In genomic region chr9:123928471-123929176, GRCh38 we compare ENCODE assay signal across 8 cellular contexts. TPM values are rescaled to one million over a fixed set of nuclear protein-coding genes. Genes with fewer than 3 reads are reported as not detected.
DNase-seq lines count a peak whose midpoint lies in the region; ATAC-seq and TF ChIP-seq lines count a peak whose summit lies in the region.

No MANE protein-coding gene starts in this region.

- H3K4me1 Mint-ChIP-seq in activated B cell treated with CpG ODN at 0.5 μM for 24 hours, result peaks cover 38% of the 10 kb centered on the region

- ATAC-seq in activated B cell treated with CpG ODN at 0.5 μM for 24 hours (ENCODE audit: low read depth), result no peak
- ATAC-seq in psoas muscle, result no peak
- ATAC-seq in HG02938 (IDR thresholded peaks at IDR 0.05; ENCODE audit: unreplicated experiment), result no peak

- DNase-seq in stimulated activated CD4-positive, alpha-beta T cell treated with anti-CD3 and anti-CD28 coated beads, Interleukin-2, amount 100 ng/mL, for 4 hours (ENCODE audit: low read depth), result peak; percentile 12
- DNase-seq in stimulated activated CD4-positive, alpha-beta T cell treated with anti-CD3 and anti-CD28 coated beads, Interleukin-4, amount 100 ng/mL, for 1 hour, result no peak
- no peak for DNase-seq in activated B cell treated with CpG ODN at 0.5 μM for 24 hours
- DNase-seq in foreskin fibroblast, result peak; percentile 47 to 79
- DNase-seq in psoas muscle, result no peak
- DNase-seq in NCI-H2107 treated with DMSO at 0.1 percent for 48 hours (lab: John Stamatoyannopoulos, UW; ENCODE audit: unreplicated experiment), result no peak
- DNase-seq in NCI-H69 (lab: John Stamatoyannopoulos, UW), result no peak

- no peak for TF ChIP-seq CTCF in activated B cell treated with CpG ODN at 0.5 μM for 24 hours (IDR thresholded peaks at IDR 0.05)
- TF ChIP-seq CTCF in foreskin fibroblast (IDR thresholded peaks at IDR 0.05; ENCODE audit: low read depth, low read length), result no peak
- no peak for TF ChIP-seq CTCF in psoas muscle (IDR thresholded peaks at IDR 0.05)

- H3K27me3 ChIP-seq in psoas muscle (ENCODE audit: insufficient read depth in 3 of 3, low read length in 2 of 3), result no peaks in the 10 kb centered on the region

- peaks cover 3% of the 10 kb centered on the region for H3K9me3 Mint-ChIP-seq in activated B cell treated with CpG ODN at 0.5 μM for 24 hours

- peaks cover 4% of the 10 kb centered on the region for H3K36me3 Mint-ChIP-seq in activated B cell treated with CpG ODN at 0.5 μM for 24 hours (ENCODE audit: low read depth)

- H3K9me3 ChIP-seq in psoas muscle, result no peaks in the 10 kb centered on the region

- peaks cover 30% of the 10 kb centered on the region for H3K4me1 ChIP-seq in psoas muscle

- intact Hi-C loops in activated B cell treated with CpG ODN at 0.5 μM for 24 hours (cut with micrococcal nuclease) (loop anchor here (5.0 to 10.0 kb wide), 3 partner anchors 91 to 269 kb away; no protein-coding TSS in a partner anchor), psoas muscle (cut with DNase I) (no loop called here)

- H3K4me3 Mint-ChIP-seq in activated B cell treated with CpG ODN at 0.5 μM for 24 hours, result peak overlapping the region; percentile 81

- H3K27me3 Mint-ChIP-seq in activated B cell treated with CpG ODN at 0.5 μM for 24 hours, result no peaks in the 10 kb centered on the region

- peak overlapping the region; percentile 67 for H3K27ac ChIP-seq in psoas muscle

- CTCF ChIA-PET in activated B cell treated with CpG ODN at 0.5 μM for 24 hours (lab: Charles Lee), result no interaction called here

- WGBS in psoas muscle, 3 donors, result 39 to 54% (median 46%) methylated on average over 7 of the region's 7 CpGs

- H3K4me3 ChIP-seq in foreskin fibroblast (ENCODE audit: low read depth in 1 of 2, low read length in 2 of 2), result peak overlapping the region; percentile 82 to 88
- H3K4me3 ChIP-seq in psoas muscle, result peak overlapping the region; percentile 75

- H3K27ac Mint-ChIP-seq in activated B cell treated with CpG ODN at 0.5 μM for 24 hours, result peak overlapping the region; percentile 39

- POLR2A ChIA-PET in activated B cell treated with CpG ODN at 0.5 μM for 24 hours (lab: Charles Lee), result no interaction called here

- H3K36me3 ChIP-seq in psoas muscle (ENCODE audit: insufficient read depth in 1 of 2, low read depth in 1 of 2), result no peaks in the 10 kb centered on the region

RNA-seq across cellular contexts. Expression of gene DENND1A, which starts 1.3 kb away (rescaled TPM):
- total RNA-seq in activated B cell treated with CpG ODN at 0.5 μM for 24 hours, result 21.8 and 25.2 TPM in 2 replicates
- total RNA-seq in psoas muscle, result 10 to 100 TPM; 13.2 to 17.3 (median 14.7) TPM
- 10 to 100 TPM in 1 of 3 donors, 1 to 10 TPM in 2; 6.1 to 17.3 (median 8.7) TPM for polyA plus RNA-seq in psoas muscle

Comparison
In these comparisons a context has a peak if more than half of its experiments do, and no peak if none do; other contexts are left out.
1. DNase-seq: peak in stimulated activated CD4-positive, alpha-beta T cell treated with anti-CD3 and anti-CD28 coated beads, Interleukin-2, amount 100 ng/mL, for 4 hours (single experiment) and foreskin fibroblast (2 of 2); none in stimulated activated CD4-positive, alpha-beta T cell treated with anti-CD3 and anti-CD28 coated beads, Interleukin-4, amount 100 ng/mL, for 1 hour (single experiment), activated B cell treated with CpG ODN at 0.5 μM for 24 hours (single experiment), psoas muscle (0 of 2), NCI-H2107 treated with DMSO at 0.1 percent for 48 hours (single experiment) and NCI-H69 (single experiment).